Comparison of ENCODE assay signal across 23 cellular contexts in genomic region chr4:187366530-187367279, GRCh38.
"Had no signal": no experiment of that assay in that cellular context is flagged by ENCODE, and none has a peak within 500 bp of the region (broad histone marks: within the 10 kb centered on the region; RNA-seq: fewer than 3 reads in every experiment).

No MANE protein-coding gene starts in this region.

- H3K27me3 Mint-ChIP-seq: activated naive CD4-positive, alpha-beta T cell treated with anti-CD3 and anti-CD28 coated beads, Interleukin-2, amount 50 U/mL, for 24 hours had no signal

- H3K27me3 ChIP-seq: MG63, Peyer's patch, SJCRH30 had no signal

- H3K9ac ChIP-seq: KMS-11, SK-N-SH had no signal

- H3K4me1 Mint-ChIP-seq: activated naive CD4-positive, alpha-beta T cell treated with anti-CD3 and anti-CD28 coated beads, Interleukin-2, amount 50 U/mL, for 24 hours had no signal

- H3K36me3 Mint-ChIP-seq: activated naive CD4-positive, alpha-beta T cell treated with anti-CD3 and anti-CD28 coated beads, Interleukin-2, amount 50 U/mL, for 24 hours had no signal

- H3K36me3 ChIP-seq: MG63, Peyer's patch, SJCRH30 had no signal

- H3K9me3 ChIP-seq: MG63, Peyer's patch, SJCRH30, SK-N-SH had no signal

- H3K27ac Mint-ChIP-seq: activated CD8-positive, alpha-beta T cell treated with anti-CD3 and anti-CD28 coated beads, Interleukin-2, amount 10 ng/mL, durations not matched to agents 7 days and 5 days; activated naive CD4-positive, alpha-beta T cell treated with anti-CD3 and anti-CD28 coated beads, Interleukin-2, amount 50 U/mL, for 24 hours had no signal

- H3K4me1 ChIP-seq: Peyer's patch, SJCRH30 had no signal

- H3K4me3 ChIP-seq: MG63, Peyer's patch, SJCRH30 had no signal

- DNase-seq: activated CD4-positive, alpha-beta T cell treated with anti-CD3 and anti-CD28 coated beads for 48 hours; activated CD4-positive, alpha-beta T cell treated with anti-CD3 and anti-CD28 coated beads, Interleukin-2, amount 50 U/mL, for 4 hours; activated CD4-positive, CD25-positive, alpha-beta regulatory T cell treated with anti-CD3 and anti-CD28 coated beads, Interleukin-2, amount 50 U/mL, for 72 hours; activated CD8-positive, alpha-beta memory T cell treated with anti-CD3 and anti-CD28 coated beads, Interleukin-2, amount 50 U/mL, for 48 hours; activated CD8-positive, alpha-beta T cell treated with anti-CD3 and anti-CD28 coated beads, Interleukin-2, amount 10 ng/mL, durations not matched to agents 7 days and 5 days; activated naive CD4-positive, alpha-beta T cell; activated T-cell treated with anti-CD3 and anti-CD28 coated beads, Interleukin-2, amount 50 U/mL, for 1 hour; aorta; MG63; MV-4-11; NCI-H1092 treated with DMSO at 0.1 percent for 48 hours; NCI-H1436; NCI-H1694 treated with DMSO at 0.1 percent for 48 hours; NCI-H2081; NCI-H510A treated with DMSO at 0.1 percent for 48 hours; Peyer's patch; Right ventricle myocardium superior; SJCRH30; SK-N-SH; T-helper 1 cell had no signal

- H3K27ac ChIP-seq: KMS-11, Peyer's patch, RWPE1, SJCRH30 had no signal

- ATAC-seq: activated CD8-positive, alpha-beta T cell treated with anti-CD3 and anti-CD28 coated beads, Interleukin-2, amount 10 ng/mL, durations not matched to agents 7 days and 5 days had no signal

- H3K4me3 Mint-ChIP-seq: activated CD8-positive, alpha-beta T cell treated with anti-CD3 and anti-CD28 coated beads, Interleukin-2, amount 10 ng/mL, durations not matched to agents 7 days and 5 days; activated naive CD4-positive, alpha-beta T cell treated with anti-CD3 and anti-CD28 coated beads, Interleukin-2, amount 50 U/mL, for 24 hours had no signal
